In genomic region chr11:70005107-70005818, GRCh38 we compare ENCODE assay signal across 19 cellular contexts.
A peak's percentile ranks its signal among the peaks of the same experiment; 100 is the strongest.
DNase-seq lines count a peak whose midpoint lies in the region; ATAC-seq and TF ChIP-seq lines count a peak whose summit lies in the region.
"Had no signal": no experiment of that assay in that cellular context is flagged by ENCODE, and none has a peak within 500 bp of the region (broad histone marks: within the 10 kb centered on the region; RNA-seq: fewer than 3 reads in every experiment).

No MANE protein-coding gene starts in this region.

- no peak overlapping the region for H3K9ac ChIP-seq in mesenchymal stem cell (ENCODE audit: low read length)

- H2BK12ac ChIP-seq in mesenchymal stem cell (ENCODE audit: low read length in 2 of 2): no peak overlapping the region

- no peak overlapping the region for H3K4me2 ChIP-seq in mesenchymal stem cell (ENCODE audit: low read length, poor library complexity, severe bottlenecking)

- TF ChIP-seq CTCF in AG10803 (conservative IDR thresholded peaks at IDR 0.05; ENCODE audit: low read length) (no peak), brain microvascular endothelial cell (IDR thresholded peaks at IDR 0.05; ENCODE audit: low read depth, low read length, missing control alignments) (no peak)

- 2% methylated on average over 5 of the region's 6 CpGs for WGBS in mesenchymal stem cell

- no peaks in the 10 kb centered on the region for H3K9me3 ChIP-seq in mesenchymal stem cell (ENCODE audit: control insufficient read depth, low read length)
- H3K9me3 ChIP-seq: adrenal gland had no signal

- no peak overlapping the region for H3K23ac ChIP-seq in mesenchymal stem cell (ENCODE audit: low read length in 2 of 2)

- H3K36me3 ChIP-seq in brain microvascular endothelial cell (replicated peaks) (no peaks in the 10 kb centered on the region), mesenchymal stem cell (ENCODE audit: control insufficient read depth in 1 of 2, insufficient read depth in 2 of 2, low read depth in 1 of 2, low read length in 2 of 2) (no peaks in the 10 kb centered on the region)
- H3K36me3 ChIP-seq: adrenal gland had no signal

- H3K79me1 ChIP-seq in mesenchymal stem cell (replicated peaks; ENCODE audit: low read length, poor library complexity, severe bottlenecking): no peaks in the 10 kb centered on the region

- H3K27ac ChIP-seq in brain microvascular endothelial cell: no peak overlapping the region
- no peak overlapping the region for H3K27ac ChIP-seq in mesenchymal stem cell (ENCODE audit: low read length, poor library complexity, severe bottlenecking)
- H3K27ac ChIP-seq: adrenal gland, SK-N-MC had no signal

- no peak overlapping the region for H3K18ac ChIP-seq in mesenchymal stem cell (ENCODE audit: low read depth in 1 of 2, low read length in 2 of 2)

- no peak overlapping the region for H2AK5ac ChIP-seq in mesenchymal stem cell (ENCODE audit: low read length, severe bottlenecking)

- H4K91ac ChIP-seq in mesenchymal stem cell (ENCODE audit: low read length): no peak overlapping the region

- no peaks in the 10 kb centered on the region for H3K27me3 ChIP-seq in brain microvascular endothelial cell (replicated peaks)
- H3K27me3 ChIP-seq in mesenchymal stem cell (ENCODE audit: control insufficient read depth in 1 of 2, insufficient read depth in 1 of 2, low read length in 2 of 2): peaks cover 18 to 38% of the 10 kb centered on the region in 2 experiments

- ATAC-seq in GM18519 (IDR thresholded peaks at IDR 0.05; ENCODE audit: low FRiP score, unreplicated experiment): no peak
- ATAC-seq: activated T-cell treated with anti-CD3 and anti-CD28 coated beads, Interleukin-2, amount 50 U/mL, for 72 hours had no signal

- H3K4me1 ChIP-seq in mesenchymal stem cell (ENCODE audit: control insufficient read depth, insufficient read depth, low read depth, low read length): no peaks in the 10 kb centered on the region
- H3K4me1 ChIP-seq: adrenal gland had no signal

- H2AFZ ChIP-seq in mesenchymal stem cell (ENCODE audit: low read depth, low read length): no peak overlapping the region

- H3K4ac ChIP-seq in mesenchymal stem cell (ENCODE audit: low read depth in 1 of 2, low read length in 2 of 2): no peak overlapping the region

- H2BK120ac ChIP-seq in mesenchymal stem cell (ENCODE audit: low read depth, low read length): no peak overlapping the region

- H4K8ac ChIP-seq in mesenchymal stem cell (ENCODE audit: low read length): no peak overlapping the region

- H3K14ac ChIP-seq in mesenchymal stem cell (ENCODE audit: low read length in 2 of 2): no peak overlapping the region

- H2BK15ac ChIP-seq in mesenchymal stem cell (ENCODE audit: low read depth, poor library complexity, severe bottlenecking): no peak overlapping the region

- in situ Hi-C loops in brain microvascular endothelial cell (cut with HindIII; ENCODE audit: low pct_ligation_motif_present, low sequenced_read_pairs): no loop called here

- no peak overlapping the region for H2BK5ac ChIP-seq in mesenchymal stem cell (ENCODE audit: low read depth, low read length, poor library complexity, severe bottlenecking)

- no peak overlapping the region for H3K4me3 ChIP-seq in AG10803 (ENCODE audit: low read length)
- H3K4me3 ChIP-seq in brain microvascular endothelial cell (ENCODE audit: low read depth, low read length): no peak overlapping the region
- H3K4me3 ChIP-seq in mesenchymal stem cell (ENCODE audit: insufficient read depth in 1 of 2, low read depth in 1 of 2, low read length in 2 of 2): no peak overlapping the region
- H3K4me3 ChIP-seq: adrenal gland, SK-N-MC had no signal

- DNase-seq in AG10803 (ENCODE audit: low read depth): peak; percentile 73
- DNase-seq in HT1080 (ENCODE audit: low read depth): peak; percentile 50
- DNase-seq in brain microvascular endothelial cell: peak; percentile 12
- peak; percentile 86 for DNase-seq in mesenchymal stem cell
- no peak for DNase-seq in activated CD4-positive, alpha-beta T cell treated with anti-CD3 and anti-CD28 coated beads, Interleukin-2, amount 50 U/mL, for 4 hours
- DNase-seq in NCI-H510A (lab: John Stamatoyannopoulos, UW): no peak
- DNase-seq in CD1c-positive myeloid dendritic cell (ENCODE audit: extremely low spot score): no peak
- DNase-seq: activated CD4-positive, alpha-beta memory T cell treated with anti-CD3 and anti-CD28 coated beads, Interleukin-2, amount 10 ng/mL, durations not matched to agents 7 days and 5 days; activated T-cell treated with anti-CD3 and anti-CD28 coated beads, Interleukin-2, amount 50 U/mL, for 72 hours; adrenal gland; DMS53; foreskin melanocyte; H7; KBM-7; NCI-H1436; NCI-H524; stimulated activated naive CD4-positive, alpha-beta T cell had no signal

Comparison
In these comparisons a context has a peak if more than half of its experiments do, and no peak if none do; other contexts are left out.
1. DNase-seq: peak in AG10803 (single experiment), HT1080 (single experiment), brain microvascular endothelial cell (single experiment) and mesenchymal stem cell (single experiment); none in activated CD4-positive, alpha-beta T cell treated with anti-CD3 and anti-CD28 coated beads, Interleukin-2, amount 50 U/mL, for 4 hours (0 of 2), NCI-H510A (single experiment) and CD1c-positive myeloid dendritic cell (single experiment).